ENCODE assay signal across 25 cellular contexts in genomic region chr2:197919487-197919886, GRCh38.
DNase-seq lines count a peak whose midpoint lies in the region; ATAC-seq and TF ChIP-seq lines count a peak whose summit lies in the region.
"Had no signal": no experiment of that assay in that cellular context is flagged by ENCODE, and none has a peak within 500 bp of the region (broad histone marks: within the 10 kb centered on the region; RNA-seq: fewer than 3 reads in every experiment).

No MANE protein-coding gene starts in this region.

- no peak for TF ChIP-seq POLR2A in Peyer's patch (IDR thresholded peaks at IDR 0.05)

- H3K27me3 ChIP-seq in heart right ventricle, result no peaks in the 10 kb centered on the region
- no peaks in the 10 kb centered on the region for H3K27me3 ChIP-seq in SJCRH30
- no peaks in the 10 kb centered on the region for H3K27me3 ChIP-seq in Peyer's patch
- H3K27me3 ChIP-seq: SJSA1 had no signal

- intact Hi-C loops in heart right ventricle (cut with DNase I), result loop anchor here in 1 of 10 donors (5.0 kb wide), 1 partner anchor 33 kb away; no protein-coding TSS in a partner anchor
- intact Hi-C loops in left cardiac atrium (cut with DNase I), result no loop called here

- no peak overlapping the region for H3K4me3 Mint-ChIP-seq in glutamatergic neuron (ENCODE audit: unreplicated experiment)
- H3K4me3 Mint-ChIP-seq: activated CD4-positive, alpha-beta T cell treated with anti-CD3 and anti-CD28 coated beads, Interleukin-2, amount 10 ng/mL, durations not matched to agents 24 days and 14 days; activated naive CD8-positive, alpha-beta T cell treated with anti-CD3 and anti-CD28 coated beads, Interleukin-2, amount 10 ng/mL, durations not matched to agents 7 days and 5 days; activated T-helper 17 cell treated with anti-CD3 and anti-CD28 coated beads, Interleukin-2, amount 50 U/mL, for 72 hours; CD4-positive, alpha-beta memory T cell; mesothelial cell of epicardium; natural killer cell treated with Interleukin-12 subunit alpha and Interleukin-12 subunit beta and Interleukin-15 and Interleukin-18, amount 100 ng/mL, for 72 hours; T-helper 17 cell had no signal

- H3K9me3 ChIP-seq in heart right ventricle (no peaks in the 10 kb centered on the region), SJCRH30 (replicated peaks) (no peaks in the 10 kb centered on the region), Peyer's patch (no peaks in the 10 kb centered on the region)
- H3K9me3 ChIP-seq: HAP-1, SJSA1 had no signal

- H3K27me3 Mint-ChIP-seq in glutamatergic neuron (ENCODE audit: unreplicated experiment), result no peaks in the 10 kb centered on the region
- H3K27me3 Mint-ChIP-seq: activated naive CD8-positive, alpha-beta T cell treated with anti-CD3 and anti-CD28 coated beads, Interleukin-2, amount 10 ng/mL, durations not matched to agents 7 days and 5 days; activated T-helper 17 cell treated with anti-CD3 and anti-CD28 coated beads, Interleukin-2, amount 50 U/mL, for 72 hours; CD4-positive, alpha-beta memory T cell; T-helper 17 cell had no signal

- H3K36me3 ChIP-seq in heart right ventricle, result no peaks in the 10 kb centered on the region
- H3K36me3 ChIP-seq in SJCRH30, result no peaks in the 10 kb centered on the region
- no peaks in the 10 kb centered on the region for H3K36me3 ChIP-seq in Peyer's patch
- H3K36me3 ChIP-seq: HAP-1, SJSA1 had no signal

- ATAC-seq in heart right ventricle (peak in 5 of 8 donors; percentile 29 to 73 (median 44)), left cardiac atrium (no peak), HG03457 (IDR thresholded peaks at IDR 0.05; ENCODE audit: unreplicated experiment) (no peak)
- ATAC-seq: activated T-helper 17 cell treated with anti-CD3 and anti-CD28 coated beads, Interleukin-2, amount 50 U/mL, for 72 hours; natural killer cell treated with Interleukin-12 subunit alpha and Interleukin-12 subunit beta and Interleukin-15 and Interleukin-18, amount 100 ng/mL, for 72 hours; sciatic nerve; T-helper 17 cell had no signal

- H3K27ac ChIP-seq in heart right ventricle, result peak overlapping the region in 3 of 10 donors; percentile 18 to 33 (median 29)
- peak overlapping the region; percentile 48 for H3K27ac ChIP-seq in SJCRH30
- no peak overlapping the region for H3K27ac ChIP-seq in Peyer's patch
- H3K27ac ChIP-seq: parathyroid adenoma, PC-9, SJSA1 had no signal

- DNase-seq in heart right ventricle (no peak), left cardiac atrium (no peak), SJCRH30 (peak in 1 of 2 experiments; percentile 32), glutamatergic neuron (no peak), Peyer's patch (no peak), HUDEP-2 (lab: John Stamatoyannopoulos, UW; ENCODE audit: unreplicated experiment in 76 of 76) (no peak)
- DNase-seq: activated CD4-positive, alpha-beta T cell treated with anti-CD3 and anti-CD28 coated beads, Interleukin-2, amount 10 ng/mL, durations not matched to agents 24 days and 14 days; activated naive CD8-positive, alpha-beta T cell treated with anti-CD3 and anti-CD28 coated beads, Interleukin-2, amount 10 ng/mL, durations not matched to agents 7 days and 5 days; CD4-positive, alpha-beta memory T cell; DMS153; effector memory CD4-positive, alpha-beta T cell; KG1; NCI-H1105 treated with DMSO at 0.1 percent for 48 hours; NCI-H2081 treated with DMSO at 0.1 percent for 48 hours; NCI-H446; PC-9; T-helper 17 cell had no signal

- peaks cover 0 to 60% (median 41%) of the 10 kb centered on the region in 9 donors for H3K4me1 ChIP-seq in heart right ventricle
- H3K4me1 ChIP-seq in SJCRH30, result peaks cover 24% of the 10 kb centered on the region
- H3K4me1 ChIP-seq in Peyer's patch, result no peaks in the 10 kb centered on the region
- H3K4me1 ChIP-seq: HAP-1, SJSA1 had no signal

- peaks cover 6% of the 10 kb centered on the region for H3K4me1 Mint-ChIP-seq in glutamatergic neuron (ENCODE audit: low read depth, unreplicated experiment)

- peaks cover 3% of the 10 kb centered on the region for H3K9me3 Mint-ChIP-seq in glutamatergic neuron (ENCODE audit: unreplicated experiment)
- H3K9me3 Mint-ChIP-seq: natural killer cell treated with Interleukin-12 subunit alpha and Interleukin-12 subunit beta and Interleukin-15 and Interleukin-18, amount 100 ng/mL, for 72 hours had no signal

- H3K36me3 Mint-ChIP-seq in glutamatergic neuron (ENCODE audit: unreplicated experiment), result peaks cover 5% of the 10 kb centered on the region
- H3K36me3 Mint-ChIP-seq: activated naive CD8-positive, alpha-beta T cell treated with anti-CD3 and anti-CD28 coated beads, Interleukin-2, amount 10 ng/mL, durations not matched to agents 7 days and 5 days; mesothelial cell of epicardium; natural killer cell treated with Interleukin-12 subunit alpha and Interleukin-12 subunit beta and Interleukin-15 and Interleukin-18, amount 100 ng/mL, for 72 hours had no signal

- no peak overlapping the region for H3K4me3 ChIP-seq in heart right ventricle
- no peak overlapping the region for H3K4me3 ChIP-seq in SJCRH30
- H3K4me3 ChIP-seq in Peyer's patch, result no peak overlapping the region
- H3K4me3 ChIP-seq: HAP-1, PC-9, SJSA1 had no signal

- TF ChIP-seq CTCF in heart right ventricle (IDR thresholded peaks at IDR 0.05) (no peak), glutamatergic neuron (IDR thresholded peaks at IDR 0.05; ENCODE audit: partially characterized antibody, unreplicated experiment) (no peak), Peyer's patch (IDR thresholded peaks at IDR 0.05) (no peak)

- peak overlapping the region; percentile 1 for H3K27ac Mint-ChIP-seq in glutamatergic neuron (ENCODE audit: unreplicated experiment)
- H3K27ac Mint-ChIP-seq: activated CD4-positive, alpha-beta T cell treated with anti-CD3 and anti-CD28 coated beads, Interleukin-2, amount 10 ng/mL, durations not matched to agents 24 days and 14 days; activated naive CD8-positive, alpha-beta T cell treated with anti-CD3 and anti-CD28 coated beads, Interleukin-2, amount 10 ng/mL, durations not matched to agents 7 days and 5 days; activated T-helper 17 cell treated with anti-CD3 and anti-CD28 coated beads, Interleukin-2, amount 50 U/mL, for 72 hours; mesothelial cell of epicardium; natural killer cell treated with Interleukin-12 subunit alpha and Interleukin-12 subunit beta and Interleukin-15 and Interleukin-18, amount 100 ng/mL, for 72 hours; T-helper 17 cell had no signal

Comparison
In these comparisons a context has a peak if more than half of its experiments do, and no peak if none do; other contexts are left out.
1. ATAC-seq: peak in heart right ventricle (5 of 8); none in left cardiac atrium (0 of 2) and HG03457 (single experiment).